8 cellular contexts compared by ENCODE assay signal in genomic region chr14:92122761-92123160, GRCh38. TPM values are rescaled to one million over a fixed set of nuclear protein-coding genes. Genes with fewer than 3 reads are reported as not detected.
A peak's percentile ranks its signal among the peaks of the same experiment; 100 is the strongest.
DNase-seq lines count a peak whose midpoint lies in the region; ATAC-seq, FAIRE-seq and TF ChIP-seq lines count a peak whose summit lies in the region.

No MANE protein-coding gene starts in this region.

- H3K27ac Mint-ChIP-seq in CD14-positive monocyte = peak overlapping the region; percentile 99 to 100 (median 100)
- H3K27ac Mint-ChIP-seq in nephron progenitor cell = peak overlapping the region; percentile 100

- H3K4me3 ChIP-seq in MG63 = peak overlapping the region; percentile 94
- peak overlapping the region; percentile 97 to 98 for H3K4me3 ChIP-seq in duodenal mucosa (ENCODE audit: low read depth in 1 of 2, low read length in 2 of 2)

- H3K4me1 Mint-ChIP-seq in CD14-positive monocyte = peaks cover 37% of the 10 kb centered on the region
- H3K4me1 Mint-ChIP-seq in nephron progenitor cell = peaks cover 28% of the 10 kb centered on the region

- ATAC-seq in GM21529 (IDR thresholded peaks at IDR 0.05; ENCODE audit: unreplicated experiment) = no peak

- H3K36me3 Mint-ChIP-seq in CD14-positive monocyte (peaks cover 33 to 43% of the 10 kb centered on the region in 2 donors), nephron progenitor cell (ENCODE audit: low read depth) (peaks cover 34% of the 10 kb centered on the region)

- no peaks in the 10 kb centered on the region for H3K9me3 ChIP-seq in MG63
- H3K9me3 ChIP-seq in duodenal mucosa (ENCODE audit: control insufficient read depth in 1 of 2, low read length in 2 of 2) = no peaks in the 10 kb centered on the region

- TF ChIP-seq CTCF in CD14-positive monocyte (IDR thresholded peaks at IDR 0.05) = no peak
- TF ChIP-seq CTCF in nephron progenitor cell (IDR thresholded peaks at IDR 0.05) = no peak
- TF ChIP-seq CTCF in D721Med (IDR thresholded peaks at IDR 0.05; ENCODE audit: insufficient read depth, missing control alignments) = no peak

- H3K36me3 ChIP-seq in MG63 (peaks cover 15% of the 10 kb centered on the region), duodenal mucosa (ENCODE audit: control insufficient read depth in 1 of 2, insufficient read depth in 2 of 2, low read length in 2 of 2) (peaks cover 0 to 13% of the 10 kb centered on the region in 2 donors)

- H3K4me3 Mint-ChIP-seq in CD14-positive monocyte (peak overlapping the region; percentile 97 to 100), nephron progenitor cell (peak overlapping the region; percentile 96)

- peaks cover 0 to 2% (median 0%) of the 10 kb centered on the region in 3 donors for H3K27me3 Mint-ChIP-seq in CD14-positive monocyte (ENCODE audit: low read depth in 3 of 3)
- peaks cover 2% of the 10 kb centered on the region for H3K27me3 Mint-ChIP-seq in nephron progenitor cell (ENCODE audit: low read depth, poor library complexity)

- H3K27me3 ChIP-seq in MG63 (no peaks in the 10 kb centered on the region), duodenal mucosa (ENCODE audit: control insufficient read depth in 1 of 2, insufficient read depth in 2 of 2, low read length in 2 of 2) (no peaks in the 10 kb centered on the region)

- no peak for FAIRE-seq in D721Med (lab: Jason Lieb, UNC)

- DNase-seq in CD14-positive monocyte (ENCODE audit: low spot score) = no peak
- peak; percentile 8 for DNase-seq in MG63
- DNase-seq in nephron progenitor cell = no peak
- no peak for DNase-seq in epidermal melanocyte (ENCODE audit: insufficient read length, low spot score)
- DNase-seq in D721Med (ENCODE audit: insufficient read length, low spot score) = no peak
- no peak for DNase-seq in UCSD-AML1 (lab: John Stamatoyannopoulos, UW; ENCODE audit: unreplicated experiment)

- intact Hi-C loops in CD14-positive monocyte (cut with micrococcal nuclease) = loop anchor here in 1 of 2 donors (2.0 to 10.0 kb wide), 2 partner anchors 18 to 672 kb away; partner anchors contain the start of gene GOLGA5

- H3K9me3 Mint-ChIP-seq in CD14-positive monocyte (peaks cover 0 to 2% (median 0%) of the 10 kb centered on the region in 7 donors), nephron progenitor cell (no peaks in the 10 kb centered on the region)

- H3K27ac ChIP-seq in duodenal mucosa (ENCODE audit: low read depth, low read length) = no peak overlapping the region

- peak overlapping the region; percentile 95 to 98 for H3K9ac ChIP-seq in duodenal mucosa (ENCODE audit: low read depth in 1 of 2, low read length in 2 of 2)

- peaks cover 0 to 4% of the 10 kb centered on the region in 2 donors for H3K4me1 ChIP-seq in duodenal mucosa (ENCODE audit: control insufficient read depth in 1 of 2, insufficient read depth in 2 of 2, low read length in 2 of 2)

RNA-seq across cellular contexts. Expression of gene CPSF2, which starts 1.0 kb away (rescaled TPM):
- 10 to 100 TPM; 25.5 to 44.9 TPM for polyA plus RNA-seq in CD14-positive monocyte
- total RNA-seq in MG63 (2014; rRNA removed; shearing (Covaris generic); ENCODE audit: low replicate concordance) = 39.2 and 67.6 TPM in 2 replicates

RNA-seq across cellular contexts. Expression of gene NDUFB1, which starts 1.3 kb away (rescaled TPM):
- polyA plus RNA-seq in CD14-positive monocyte = 100 to 1,000 TPM; 604 to 686 TPM
- 29.7 and 177 TPM in 2 replicates for total RNA-seq in MG63 (2014; rRNA removed; shearing (Covaris generic); ENCODE audit: low replicate concordance)

RNA-seq across cellular contexts. Expression of gene ATXN3, which starts 16.4 kb away (rescaled TPM):
- polyA plus RNA-seq in CD14-positive monocyte = 10 to 100 TPM; 18.5 to 24.0 TPM
- 8.3 and 22.0 TPM in 2 replicates for total RNA-seq in MG63 (2014; rRNA removed; shearing (Covaris generic); ENCODE audit: low replicate concordance)
